Comparison of ENCODE assay signal across 15 cellular contexts in the genomic region with DNA sequence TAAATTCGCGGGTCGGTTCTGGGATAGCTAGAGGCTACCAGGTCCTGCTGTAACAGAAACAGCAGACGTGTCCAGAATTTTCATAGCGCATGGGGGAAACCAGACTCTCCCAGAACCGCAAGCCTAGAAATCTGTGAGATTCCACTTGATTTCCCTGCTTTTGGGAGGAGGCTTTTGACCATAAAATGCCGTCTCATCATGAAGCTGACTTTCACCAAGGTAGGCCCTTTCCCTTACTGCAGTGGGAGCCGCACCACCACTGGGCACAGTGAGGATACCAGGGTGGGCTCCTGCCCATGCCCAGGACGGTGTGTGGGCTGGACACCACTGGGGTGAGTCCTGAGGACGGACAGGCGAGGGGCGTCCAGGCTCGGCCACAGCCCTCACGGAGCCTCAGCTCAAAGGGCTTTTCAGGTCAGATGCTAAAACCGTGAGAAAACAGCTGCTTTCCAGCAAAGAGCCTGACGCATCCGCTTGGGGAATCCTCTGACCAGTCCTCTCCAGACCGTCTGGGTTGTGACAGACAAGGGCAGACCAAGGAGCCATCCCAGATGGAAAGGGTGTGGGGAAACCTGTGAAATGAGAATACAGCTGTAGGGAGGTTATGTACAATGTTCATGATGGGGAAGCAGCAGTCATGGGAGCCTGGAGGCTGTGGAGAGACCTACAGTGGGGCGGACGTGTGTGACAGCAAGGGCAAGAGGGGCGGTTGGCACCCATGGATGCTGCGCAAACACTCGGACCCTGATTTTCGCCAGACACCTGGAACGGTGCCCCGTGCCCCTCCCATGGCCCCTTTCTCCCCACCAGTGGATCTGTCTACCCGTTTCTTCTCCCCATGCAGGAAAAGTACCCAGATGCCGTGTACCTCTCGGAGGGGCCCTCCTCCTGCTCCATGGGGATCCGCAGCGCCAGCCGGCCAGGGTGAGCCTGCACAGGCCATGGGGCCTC. TPM values are rescaled to one million over a fixed set of nuclear protein-coding genes. Genes with fewer than 3 reads are reported as not detected.
DNase-seq lines count a peak whose midpoint lies in the region; ATAC-seq and TF ChIP-seq lines count a peak whose summit lies in the region.
"Had no signal": no experiment of that assay in that cellular context is flagged by ENCODE, and none has a peak within 500 bp of the region (broad histone marks: within the 10 kb centered on the region; RNA-seq: fewer than 3 reads in every experiment).

No MANE protein-coding gene starts in this region.

- no peaks in the 10 kb centered on the region for H3K27me3 ChIP-seq in esophagus muscularis mucosa
- no peaks in the 10 kb centered on the region for H3K27me3 ChIP-seq in muscle layer of duodenum (ENCODE audit: low read depth, low read length)
- no peaks in the 10 kb centered on the region for H3K27me3 ChIP-seq in stomach smooth muscle (ENCODE audit: control insufficient read depth in 1 of 2, insufficient read depth in 2 of 2, low read length in 2 of 2)
- H3K27me3 ChIP-seq in MM.1S (replicated peaks; ENCODE audit: insufficient read depth, low read length): no peaks in the 10 kb centered on the region

- H4K20me1 ChIP-seq in MM.1S (ENCODE audit: insufficient read depth, low read length): no peaks in the 10 kb centered on the region

- no peak for ATAC-seq in HG02623 (IDR thresholded peaks at IDR 0.05; ENCODE audit: unreplicated experiment)
- ATAC-seq: stimulated activated memory B cell treated with anti-CD40 and anti-IgM and Interleukin-4, amounts not matched to agents 10 μg/mL and 1 μg/mL and 100 μg/mL, for 72 hours had no signal

- no peak overlapping the region for H3K4me3 ChIP-seq in SK-N-MC
- H3K4me3 ChIP-seq in esophagus muscularis mucosa: no peak overlapping the region
- no peak overlapping the region for H3K4me3 ChIP-seq in muscle layer of duodenum (ENCODE audit: low read depth in 1 of 2, low read length in 2 of 2)
- H3K4me3 ChIP-seq in stomach smooth muscle (ENCODE audit: low read length in 2 of 2): no peak overlapping the region
- H3K4me3 ChIP-seq in MM.1S (ENCODE audit: low read length): no peak overlapping the region
- H3K4me3 ChIP-seq: GM23248 had no signal

- H3K4me1 ChIP-seq in esophagus muscularis mucosa (peaks cover 28 to 97% (median 94%) of the 10 kb centered on the region in 4 donors), muscle layer of duodenum (ENCODE audit: control insufficient read depth in 1 of 2, insufficient read depth in 2 of 2, low read length in 2 of 2) (peaks cover under 1 to 41% of the 10 kb centered on the region in 2 donors), stomach smooth muscle (ENCODE audit: control insufficient read depth, insufficient read depth, low read length) (peaks cover 57% of the 10 kb centered on the region), MM.1S (ENCODE audit: low read length) (peaks cover 20% of the 10 kb centered on the region)

- DNase-seq in SK-N-MC (ENCODE audit: low read depth, low spot score) (no peak), esophagus muscularis mucosa (ENCODE audit: extremely low spot score) (no peak), MM.1S (no peak), iPS-NIHi11 (ENCODE audit: low spot score) (no peak)
- DNase-seq in central memory CD4-positive, alpha-beta T cell: no peak
- DNase-seq: CD8-positive, alpha-beta memory T cell; GF-D8; GM23248; NCI-H146; NCI-H510A; stimulated activated CD4-positive, alpha-beta T cell treated with anti-CD3 and anti-CD28 coated beads, Interleukin-4, amount 100 ng/mL, for 4 hours had no signal

- no peak for TF ChIP-seq EP300 in esophagus muscularis mucosa (IDR thresholded peaks at IDR 0.05)

- TF ChIP-seq CTCF in esophagus muscularis mucosa (IDR thresholded peaks at IDR 0.05) (no peak), MM.1S (IDR thresholded peaks at IDR 0.05; ENCODE audit: low read length) (no peak)

- no peak overlapping the region for H3K4me2 ChIP-seq in MM.1S (ENCODE audit: low read depth, low read length)

- no peak overlapping the region for H2AFZ ChIP-seq in MM.1S (ENCODE audit: low read length)
- H2AFZ ChIP-seq: GM23248 had no signal

- H3F3A ChIP-seq in MM.1S (ENCODE audit: insufficient read depth, low read length): peaks cover 9% of the 10 kb centered on the region; the same call in 1 of the 2 replicates

- WGBS in esophagus muscularis mucosa: 91% methylated on average over 22 of the region's 32 CpGs

- intact Hi-C loops in esophagus muscularis mucosa (cut with DNase I): no loop called here

- 0 out of 2 replicates have a peak overlapping the region, but pooled peaks have one; percentile 9 for H3K27ac ChIP-seq in SK-N-MC
- peak overlapping the region; percentile 70 to 89 (median 84) for H3K27ac ChIP-seq in esophagus muscularis mucosa (replicated peaks in 1 of 4)
- H3K27ac ChIP-seq in muscle layer of duodenum (ENCODE audit: low read length): peak overlapping the region; percentile 51
- peak overlapping the region; percentile 46 for H3K27ac ChIP-seq in stomach smooth muscle (ENCODE audit: low read length)
- H3K27ac ChIP-seq in MM.1S (ENCODE audit: low read length): no peak overlapping the region
- H3K27ac ChIP-seq: GM23248 had no signal

- peaks cover 4% of the 10 kb centered on the region; the same call in 1 of the 2 replicates for H3K79me2 ChIP-seq in MM.1S (ENCODE audit: low read length)

- TF ChIP-seq POLR2A in esophagus muscularis mucosa (IDR thresholded peaks at IDR 0.05; ENCODE audit: low read depth): no peak

- H3K9me2 ChIP-seq in MM.1S (replicated peaks; ENCODE audit: insufficient read depth, low read length): no peaks in the 10 kb centered on the region

- H3K36me3 ChIP-seq in SK-N-MC (ENCODE audit: insufficient read depth, low read length) (peaks cover 27% of the 10 kb centered on the region; the same call in 1 of the 2 replicates), esophagus muscularis mucosa (peaks cover 0 to 46% (median 16%) of the 10 kb centered on the region in 4 donors), muscle layer of duodenum (ENCODE audit: control insufficient read depth in 1 of 2, insufficient read depth in 2 of 2, low read length in 2 of 2) (peaks cover 19 to 22% of the 10 kb centered on the region in 2 donors), stomach smooth muscle (ENCODE audit: control insufficient read depth in 2 of 2, insufficient read depth in 2 of 2, low read length in 2 of 2) (peaks cover 0 to 9% of the 10 kb centered on the region in 2 donors), MM.1S (replicated peaks; ENCODE audit: insufficient read depth, low read length) (peaks cover 12% of the 10 kb centered on the region; the same call in 1 of the 2 replicates)

- H3K9ac ChIP-seq in SK-N-MC (ENCODE audit: insufficient read length) (no peak overlapping the region), stomach smooth muscle (ENCODE audit: low read length in 2 of 2) (no peak overlapping the region), MM.1S (ENCODE audit: low read length) (no peak overlapping the region)
- H3K9ac ChIP-seq: GM23248 had no signal

- H3K9me3 ChIP-seq in SK-N-MC (ENCODE audit: low read depth, low read length) (no peaks in the 10 kb centered on the region), esophagus muscularis mucosa (no peaks in the 10 kb centered on the region), muscle layer of duodenum (ENCODE audit: control insufficient read depth in 1 of 2, low read length in 2 of 2) (no peaks in the 10 kb centered on the region), stomach smooth muscle (ENCODE audit: control insufficient read depth in 2 of 2, low read length in 2 of 2) (no peaks in the 10 kb centered on the region), MM.1S (replicated peaks; ENCODE audit: insufficient read depth, low read length) (no peaks in the 10 kb centered on the region)

RNA-seq across cellular contexts. Expression of a gene that starts 59.2 kb away (rescaled TPM):
- 1 to 10 TPM; 5.0 to 8.4 (median 6.1) TPM for total RNA-seq in esophagus muscularis mucosa
